8 cellular contexts compared by ENCODE assay signal in genomic region chr17:4420692-4421131, GRCh38. TPM values are rescaled to one million over a fixed set of nuclear protein-coding genes. Genes with fewer than 3 reads are reported as not detected.
DNase-seq lines count a peak whose midpoint lies in the region; ATAC-seq and TF ChIP-seq lines count a peak whose summit lies in the region.

No MANE protein-coding gene starts in this region.

- H3K4me2 ChIP-seq in hepatocyte, result peak overlapping the region; percentile 9

- H3K27me3 Mint-ChIP-seq in T-helper 2 cell treated with Interferon-gamma antibody and Interleukin-4, amounts not matched to agents 5 μg/mL and 100 μg/mL, for 36 hours (ENCODE audit: low read depth), result peaks cover 6% of the 10 kb centered on the region

- ATAC-seq in gastrocnemius medialis (peak; percentile 87 to 97), HG03521 (IDR thresholded peaks at IDR 0.05; ENCODE audit: unreplicated experiment) (no peak)

- H3K36me3 ChIP-seq in hepatocyte (replicated peaks; ENCODE audit: insufficient read depth, low read depth), result no peaks in the 10 kb centered on the region
- no peaks in the 10 kb centered on the region for H3K36me3 ChIP-seq in gastrocnemius medialis

- intact Hi-C loops in gastrocnemius medialis (cut with DNase I; ENCODE audit: low total_unique reads), result loop anchor here (2.0 to 10.0 kb wide), 3 partner anchors 74 to 206 kb away; partner anchors contain the start of genes MYBBP1A and SPNS2

- H2AFZ ChIP-seq in hepatocyte, result peak overlapping the region; percentile 27

- H3K36me3 Mint-ChIP-seq in T-helper 2 cell treated with Interferon-gamma antibody and Interleukin-4, amounts not matched to agents 5 μg/mL and 100 μg/mL, for 36 hours (ENCODE audit: low read depth), result no peaks in the 10 kb centered on the region

- in situ Hi-C loops in astrocyte of the cerebellum (cut with HindIII; ENCODE audit: low sequenced_read_pairs), result loop anchor here (5.0 kb wide), 1 partner anchor 158 kb away; the partner anchor contains the start of gene ANKFY1
- in situ Hi-C loops in gastrocnemius medialis (cut with MboI; ENCODE audit: low sequenced_read_pairs in 4 of 4), result loop anchor here in 1 of 4 donors (10.0 kb wide), 1 partner anchor 134 kb away; the partner anchor contains the start of gene MYBBP1A

- no peak overlapping the region for H3K4me3 ChIP-seq in astrocyte of the cerebellum (ENCODE audit: low read depth, low read length)
- H3K4me3 ChIP-seq in hepatocyte, result no peak overlapping the region
- H3K4me3 ChIP-seq in gastrocnemius medialis, result no peak overlapping the region

- H3K4me3 Mint-ChIP-seq in T-helper 2 cell treated with Interferon-gamma antibody and Interleukin-4, amounts not matched to agents 5 μg/mL and 100 μg/mL, for 36 hours, result peak overlapping the region; percentile 26

- H3K4me1 Mint-ChIP-seq in T-helper 2 cell treated with Interferon-gamma antibody and Interleukin-4, amounts not matched to agents 5 μg/mL and 100 μg/mL, for 36 hours (ENCODE audit: low read depth), result peaks cover 3% of the 10 kb centered on the region

- H4K20me1 ChIP-seq in hepatocyte (ENCODE audit: insufficient read depth, poor library complexity, severe bottlenecking), result no peaks in the 10 kb centered on the region

- H3K79me2 ChIP-seq in hepatocyte, result no peaks in the 10 kb centered on the region

- no peaks in the 10 kb centered on the region for H3K27me3 ChIP-seq in hepatocyte
- no peaks in the 10 kb centered on the region for H3K27me3 ChIP-seq in gastrocnemius medialis

- 6% methylated on average over 7 of the region's 7 CpGs for WGBS in hepatocyte (ENCODE audit: low lambda C conversion rate, missing lambda C conversion rate)

- no peak overlapping the region for H3K27ac Mint-ChIP-seq in T-helper 2 cell treated with Interferon-gamma antibody and Interleukin-4, amounts not matched to agents 5 μg/mL and 100 μg/mL, for 36 hours

- H3K9me3 ChIP-seq in hepatocyte (ENCODE audit: low read depth) (no peaks in the 10 kb centered on the region), gastrocnemius medialis (no peaks in the 10 kb centered on the region)

- H3K9me2 ChIP-seq in hepatocyte (replicated peaks; ENCODE audit: insufficient read depth), result no peaks in the 10 kb centered on the region

- H3K4me1 ChIP-seq in hepatocyte (ENCODE audit: insufficient read depth) (no peaks in the 10 kb centered on the region), gastrocnemius medialis (no peaks in the 10 kb centered on the region)

- TF ChIP-seq POLR2A in gastrocnemius medialis (IDR thresholded peaks at IDR 0.05), result no peak

- DNase-seq in NCI-H2107 treated with DMSO at 0.1 percent for 48 hours (lab: John Stamatoyannopoulos, UW; ENCODE audit: unreplicated experiment) (peak; percentile 30), NCI-H2107 (lab: John Stamatoyannopoulos, UW) (no peak), NCI-H1436 (lab: John Stamatoyannopoulos, UW) (peak; percentile 75), astrocyte of the cerebellum (ENCODE audit: low read depth) (peak; percentile 40), hepatocyte (ENCODE audit: low spot score) (peak; percentile 87), gastrocnemius medialis (peak; percentile 36 to 48)
- DNase-seq in T-helper 2 cell treated with Interferon-gamma antibody and Interleukin-4, amounts not matched to agents 5 μg/mL and 100 μg/mL, for 36 hours (ENCODE audit: low spot score), result peak; percentile 60

- no peak overlapping the region for H3K27ac ChIP-seq in hepatocyte
- H3K27ac ChIP-seq in gastrocnemius medialis, result no peak overlapping the region

- no peaks in the 10 kb centered on the region for H3K9me3 Mint-ChIP-seq in T-helper 2 cell treated with Interferon-gamma antibody and Interleukin-4, amounts not matched to agents 5 μg/mL and 100 μg/mL, for 36 hours

- TF ChIP-seq CTCF in astrocyte of the cerebellum (IDR thresholded peaks at IDR 0.05; ENCODE audit: low read depth, low read length, missing control alignments), result peak; percentile 84
- peak; percentile 80 for TF ChIP-seq CTCF in hepatocyte (IDR thresholded peaks at IDR 0.05; ENCODE audit: poor library complexity)
- peak; percentile 65 to 86 (median 79) for TF ChIP-seq CTCF in gastrocnemius medialis (IDR thresholded peaks at IDR 0.05 in 4 of 5, conservative IDR thresholded peaks at IDR 0.05 in 1 of 5)

RNA-seq across cellular contexts. Expression of gene SPNS3, which starts 13.0 kb away (rescaled TPM):
- 0.17 and 0.20 TPM in 2 replicates for total RNA-seq in hepatocyte
- polyA plus RNA-seq in hepatocyte, result 0.12 and 0.60 TPM in 2 replicates
- total RNA-seq in gastrocnemius medialis, result not detected

RNA-seq across cellular contexts. Expression of gene UBE2G1, which starts 54.2 kb away (rescaled TPM):
- total RNA-seq in hepatocyte (52.6 and 78.8 TPM in 2 replicates), gastrocnemius medialis (100 to 1,000 TPM; 152 to 217 (median 180) TPM)
- polyA plus RNA-seq in hepatocyte, result 51.3 and 65.1 TPM in 2 replicates
